ENCODE assay signal across 8 cellular contexts in the genomic region with DNA sequence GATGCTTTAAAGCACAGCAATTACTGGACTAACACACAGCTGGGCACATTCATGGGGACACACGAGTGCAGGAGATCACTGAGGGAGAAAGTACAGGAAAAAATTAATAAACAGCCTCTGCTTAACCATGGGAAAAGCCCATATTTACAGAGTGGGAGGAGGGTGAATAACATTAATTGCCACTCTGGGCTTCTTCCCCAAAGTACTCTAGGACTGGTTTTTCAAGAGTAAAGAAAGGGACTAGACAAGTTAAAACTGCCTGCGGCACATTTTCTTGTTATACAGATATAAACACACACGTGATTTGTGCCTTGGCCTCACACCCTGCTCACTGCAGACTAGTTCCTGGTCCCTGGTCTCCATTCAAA.
DNase-seq lines count a peak whose midpoint lies in the region; ATAC-seq and TF ChIP-seq lines count a peak whose summit lies in the region.

No MANE protein-coding gene starts in this region.

- H3K36me3 Mint-ChIP-seq in MCF 10A (ENCODE audit: insufficient read depth, unreplicated experiment), result no peaks in the 10 kb centered on the region

- CTCF ChIA-PET in MCF 10A (lab: Yijun Ruan, JAX), result no interaction called here

- H3K36me3 ChIP-seq in upper lobe of left lung, result no peaks in the 10 kb centered on the region

- ATAC-seq in GM21447 (IDR thresholded peaks at IDR 0.05; ENCODE audit: unreplicated experiment) (peak; percentile 29), HG03575 (IDR thresholded peaks at IDR 0.05; ENCODE audit: extremely low read depth, insufficient number of reproducible peaks, low FRiP score, unreplicated experiment) (peak; percentile 4), upper lobe of left lung (ENCODE audit: low FRiP score in 2 of 2) (peak; percentile 46 to 75)

- DNase-seq in COLO668 (lab: John Stamatoyannopoulos, UW; ENCODE audit: unreplicated experiment), result peak; percentile 10
- no peak for DNase-seq in MCF 10A (ENCODE audit: unreplicated experiment)
- DNase-seq in upper lobe of left lung, result peak in 1 of 2 donors; percentile 76
- no peak for DNase-seq in glomerular visceral epithelial cell (ENCODE audit: extremely low spot score)
- no peak for DNase-seq in HCEC 1CT
- no peak for DNase-seq in DMS79 treated with DMSO at 0.1 percent for 48 hours (lab: John Stamatoyannopoulos, UW)

- H3K4me1 Mint-ChIP-seq in MCF 10A (ENCODE audit: insufficient read depth, unreplicated experiment), result peaks cover 30% of the 10 kb centered on the region

- intact Hi-C loops in MCF 10A (cut with micrococcal nuclease), result no loop called here

- WGBS in upper lobe of left lung, 2 donors, result 25 to 34% methylated on average over 3 of the region's 3 CpGs

- H3K4me1 ChIP-seq in upper lobe of left lung, result peaks cover 0 to 10% (median 7%) of the 10 kb centered on the region in 4 donors

- H3K27me3 ChIP-seq in upper lobe of left lung, result no peaks in the 10 kb centered on the region

- POLR2A ChIA-PET in MCF 10A (lab: Yijun Ruan, JAX), result interaction anchor here (1.0 kb wide), 1 partner anchor 57 kb away, joined by 4 read pairs; no protein-coding TSS in a partner anchor

- TF ChIP-seq POLR2A in upper lobe of left lung (IDR thresholded peaks at IDR 0.05), result peak in 1 of 4 donors; percentile 2

- TF ChIP-seq EP300 in upper lobe of left lung (IDR thresholded peaks at IDR 0.05), result peak in 1 of 4 donors; percentile 58

- H3K4me3 Mint-ChIP-seq in MCF 10A (ENCODE audit: unreplicated experiment), result no peak overlapping the region

- H3K9me3 ChIP-seq in upper lobe of left lung, result no peaks in the 10 kb centered on the region

- H3K27ac ChIP-seq in upper lobe of left lung, result peak overlapping the region; percentile 53 to 79 (median 66)

- TF ChIP-seq CTCF in MCF 10A (IDR thresholded peaks at IDR 0.05; ENCODE audit: unreplicated experiment), result no peak
- TF ChIP-seq CTCF in upper lobe of left lung (IDR thresholded peaks at IDR 0.05), result no peak

- peak overlapping the region; percentile 25 for H3K27ac Mint-ChIP-seq in MCF 10A (ENCODE audit: low read depth, unreplicated experiment)

- BruUV-seq in MCF 10A (replicated peaks; lab: Mats Ljungman, UMichigan), result no TSS peak

- peak overlapping the region in 2 of 4 donors; percentile 7 to 14 for H3K4me3 ChIP-seq in upper lobe of left lung

- H3K27me3 Mint-ChIP-seq in MCF 10A (ENCODE audit: insufficient read depth, unreplicated experiment), result no peaks in the 10 kb centered on the region

- H3K9me3 Mint-ChIP-seq in MCF 10A (ENCODE audit: unreplicated experiment), result peaks cover 7% of the 10 kb centered on the region

Comparison
In these comparisons a context has a peak if more than half of its experiments do, and no peak if none do; other contexts are left out.
1. ATAC-seq: peak in every context shown above with its lines; median percentile 60 in upper lobe of left lung; 29 in GM21447; 4 in HG03575.